ENCODE assay signal across 37 cellular contexts in the genomic region with DNA sequence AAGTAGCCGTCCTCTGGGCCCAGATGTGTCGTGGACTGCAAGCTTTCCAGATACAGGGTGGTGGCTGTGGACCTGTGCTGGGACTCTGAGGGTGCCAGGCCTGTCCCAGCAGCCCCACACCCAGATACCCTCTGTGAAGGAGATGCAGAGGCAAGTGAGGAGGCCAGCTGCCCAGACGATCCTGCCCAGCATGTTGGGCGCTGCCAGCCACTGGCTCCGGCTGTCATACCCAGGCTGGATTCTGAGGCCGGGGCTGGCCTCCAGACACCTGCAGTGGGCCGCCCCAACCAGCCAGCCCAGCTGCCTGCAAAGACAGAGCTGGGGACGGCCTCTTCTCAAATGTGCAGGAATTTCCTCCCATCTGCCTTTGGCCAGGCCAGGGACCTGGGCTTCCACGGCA. TPM values are rescaled to one million over a fixed set of nuclear protein-coding genes. Genes with fewer than 3 reads are reported as not detected.
"Had no signal": no experiment of that assay in that cellular context is flagged by ENCODE, and none has a peak within 500 bp of the region (broad histone marks: within the 10 kb centered on the region; RNA-seq: fewer than 3 reads in every experiment).

No MANE protein-coding gene starts in this region.

- H3K27ac Mint-ChIP-seq: activated B cell treated with CpG ODN at 0.5 μM for 24 hours; activated CD4-positive, alpha-beta T cell treated with anti-CD3 and anti-CD28 coated beads for 36 hours; activated CD4-positive, alpha-beta T cell treated with anti-CD3 and anti-CD28 coated beads, Interleukin-2, amount 10 ng/mL, durations not matched to agents 7 days and 5 days; activated CD8-positive, alpha-beta T cell treated with anti-CD3 and anti-CD28 coated beads for 36 hours; activated naive CD4-positive, alpha-beta T cell treated with anti-CD3 and anti-CD28 coated beads, Interleukin-2, amount 10 ng/mL, durations not matched to agents 7 days and 5 days; activated naive CD4-positive, alpha-beta T cell treated with anti-CD3 and anti-CD28 coated beads, Interleukin-2, amount 50 U/mL, for 72 hours; activated naive CD8-positive, alpha-beta T cell treated with anti-CD3 and anti-CD28 coated beads, Interleukin-2, amount 10 ng/mL, durations not matched to agents 7 days and 5 days; activated T-cell treated with anti-CD3 and anti-CD28 coated beads, Interleukin-2, amount 50 U/mL, for 24 hours; activated T-cell treated with anti-CD3 and anti-CD28 coated beads, Interleukin-2, amount 50 U/mL, for 72 hours; brain; dendritic cell treated with granulocyte-macrophage colony-stimulating factor and Interleukin-4, amounts not matched to agents 40 ng/mL and 50 ng/mL, for 4 days; endodermal cell; T-helper 17 cell; T-helper 2 cell treated with Interferon-gamma antibody and Interleukin-4, amounts not matched to agents 5 μg/mL and 100 μg/mL, for 36 hours had no signal

- H3K27me3 ChIP-seq: ascending aorta, breast epithelium, foreskin keratinocyte had no signal

- H3K4me3 Mint-ChIP-seq: activated B cell treated with CpG ODN at 0.5 μM for 24 hours; activated CD4-positive, alpha-beta T cell treated with anti-CD3 and anti-CD28 coated beads for 36 hours; activated CD4-positive, alpha-beta T cell treated with anti-CD3 and anti-CD28 coated beads, Interleukin-2, amount 10 ng/mL, durations not matched to agents 7 days and 5 days; activated CD8-positive, alpha-beta T cell treated with anti-CD3 and anti-CD28 coated beads for 36 hours; activated naive CD4-positive, alpha-beta T cell treated with anti-CD3 and anti-CD28 coated beads, Interleukin-2, amount 10 ng/mL, durations not matched to agents 7 days and 5 days; activated naive CD8-positive, alpha-beta T cell treated with anti-CD3 and anti-CD28 coated beads, Interleukin-2, amount 10 ng/mL, durations not matched to agents 7 days and 5 days; activated T-cell treated with anti-CD3 and anti-CD28 coated beads, Interleukin-2, amount 50 U/mL, for 24 hours; activated T-cell treated with anti-CD3 and anti-CD28 coated beads, Interleukin-2, amount 50 U/mL, for 72 hours; brain; central memory CD8-positive, alpha-beta T cell; dendritic cell treated with granulocyte-macrophage colony-stimulating factor and Interleukin-4, amounts not matched to agents 40 ng/mL and 50 ng/mL, for 4 days; endodermal cell; T-helper 17 cell; T-helper 2 cell treated with Interferon-gamma antibody and Interleukin-4, amounts not matched to agents 5 μg/mL and 100 μg/mL, for 36 hours had no signal

- H3K4me3 ChIP-seq: ascending aorta, breast epithelium, cardiac muscle cell, coronary artery, dorsolateral prefrontal cortex, esophagus muscularis mucosa, gastrocnemius medialis, heart left ventricle had no signal

- ATAC-seq: activated CD4-positive, alpha-beta T cell treated with anti-CD3 and anti-CD28 coated beads for 36 hours; activated CD4-positive, CD25-positive, alpha-beta regulatory T cell treated with anti-CD3 and anti-CD28 coated beads, Interleukin-2, amount 50 U/mL, for 24 hours; activated CD8-positive, alpha-beta T cell treated with anti-CD3 and anti-CD28 coated beads for 36 hours; activated T-cell treated with anti-CD3 and anti-CD28 coated beads, Interleukin-2, amount 50 U/mL, for 72 hours; gastrocnemius medialis; heart left ventricle; T-helper 17 cell had no signal

- H3K4me1 Mint-ChIP-seq: activated B cell treated with CpG ODN at 0.5 μM for 24 hours; activated CD4-positive, alpha-beta T cell treated with anti-CD3 and anti-CD28 coated beads for 36 hours; activated CD4-positive, alpha-beta T cell treated with anti-CD3 and anti-CD28 coated beads, Interleukin-2, amount 10 ng/mL, durations not matched to agents 7 days and 5 days; activated naive CD4-positive, alpha-beta T cell treated with anti-CD3 and anti-CD28 coated beads, Interleukin-2, amount 10 ng/mL, durations not matched to agents 7 days and 5 days; activated naive CD8-positive, alpha-beta T cell treated with anti-CD3 and anti-CD28 coated beads, Interleukin-2, amount 10 ng/mL, durations not matched to agents 7 days and 5 days; brain; central memory CD8-positive, alpha-beta T cell; endodermal cell; T-helper 17 cell had no signal

- H3K27ac ChIP-seq: ascending aorta, breast epithelium, cardiac muscle cell, coronary artery, dorsolateral prefrontal cortex, esophagus muscularis mucosa, foreskin keratinocyte, gastrocnemius medialis, heart left ventricle, WERI-Rb-1 had no signal

- DNase-seq: activated B cell treated with CpG ODN at 0.5 μM for 24 hours; activated CD4-positive, alpha-beta T cell treated with anti-CD3 and anti-CD28 coated beads for 36 hours; activated CD4-positive, alpha-beta T cell treated with anti-CD3 and anti-CD28 coated beads, Interleukin-2, amount 10 ng/mL, durations not matched to agents 7 days and 5 days; activated CD4-positive, alpha-beta T cell treated with anti-CD3 and anti-CD28 coated beads, Interleukin-2, amount 50 U/mL, for 4 hours; activated CD8-positive, alpha-beta memory T cell treated with anti-CD3 and anti-CD28 coated beads, Interleukin-2, amount 50 U/mL, for 48 hours; activated CD8-positive, alpha-beta T cell treated with anti-CD3 and anti-CD28 coated beads for 36 hours; activated gamma-delta T cell; activated naive CD4-positive, alpha-beta T cell; activated naive CD4-positive, alpha-beta T cell treated with anti-CD3 and anti-CD28 coated beads, Interleukin-2, amount 10 ng/mL, durations not matched to agents 7 days and 5 days; activated naive CD8-positive, alpha-beta T cell treated with anti-CD3 and anti-CD28 coated beads, Interleukin-2, amount 10 ng/mL, durations not matched to agents 7 days and 5 days; activated T-cell treated with anti-CD3 and anti-CD28 coated beads for 4 hours; activated T-cell treated with anti-CD3 and anti-CD28 coated beads, Interleukin-2, amount 50 U/mL, for 24 hours; activated T-cell treated with anti-CD3 and anti-CD28 coated beads, Interleukin-2, amount 50 U/mL, for 72 hours; dorsolateral prefrontal cortex; effector memory CD4-positive, alpha-beta T cell; endodermal cell; erythroblast; foreskin keratinocyte; gastrocnemius medialis; glutamatergic neuron; heart left ventricle; T-helper 1 cell; T-helper 17 cell; T1000; WERI-Rb-1 had no signal

- H3K9me3 ChIP-seq: ascending aorta, gastrocnemius medialis had no signal

- H3K27me3 Mint-ChIP-seq: activated naive CD4-positive, alpha-beta T cell treated with anti-CD3 and anti-CD28 coated beads, Interleukin-2, amount 10 ng/mL, durations not matched to agents 7 days and 5 days had no signal

- H3K36me3 Mint-ChIP-seq: activated naive CD4-positive, alpha-beta T cell treated with anti-CD3 and anti-CD28 coated beads, Interleukin-2, amount 10 ng/mL, durations not matched to agents 7 days and 5 days; activated naive CD8-positive, alpha-beta T cell treated with anti-CD3 and anti-CD28 coated beads, Interleukin-2, amount 10 ng/mL, durations not matched to agents 7 days and 5 days; brain had no signal

- H3K9me3 Mint-ChIP-seq: activated CD4-positive, alpha-beta T cell treated with anti-CD3 and anti-CD28 coated beads, Interleukin-2, amount 10 ng/mL, durations not matched to agents 7 days and 5 days; activated naive CD4-positive, alpha-beta T cell treated with anti-CD3 and anti-CD28 coated beads, Interleukin-2, amount 10 ng/mL, durations not matched to agents 7 days and 5 days; activated naive CD8-positive, alpha-beta T cell treated with anti-CD3 and anti-CD28 coated beads, Interleukin-2, amount 10 ng/mL, durations not matched to agents 7 days and 5 days; activated T-cell treated with anti-CD3 and anti-CD28 coated beads, Interleukin-2, amount 50 U/mL, for 24 hours; dendritic cell treated with granulocyte-macrophage colony-stimulating factor and Interleukin-4, amounts not matched to agents 40 ng/mL and 50 ng/mL, for 4 days; T-helper 2 cell treated with Interferon-gamma antibody and Interleukin-4, amounts not matched to agents 5 μg/mL and 100 μg/mL, for 36 hours had no signal

- H3K36me3 ChIP-seq: ascending aorta, breast epithelium, cardiac muscle cell, esophagus muscularis mucosa, gastrocnemius medialis, heart left ventricle, WERI-Rb-1 had no signal

- H3K4me1 ChIP-seq: ascending aorta, breast epithelium, esophagus muscularis mucosa, foreskin keratinocyte, gastrocnemius medialis, heart left ventricle had no signal

RNA-seq across cellular contexts. Expression of a gene that starts 39.1 kb away (rescaled TPM):
- total RNA-seq: activated B cell treated with CpG ODN at 0.5 μM for 24 hours; activated CD4-positive, alpha-beta T cell treated with anti-CD3 and anti-CD28 coated beads for 36 hours; activated CD4-positive, alpha-beta T cell treated with anti-CD3 and anti-CD28 coated beads, Interleukin-2, amount 10 ng/mL, durations not matched to agents 7 days and 5 days; activated CD8-positive, alpha-beta memory T cell treated with anti-CD3 and anti-CD28 coated beads for 36 hours; activated CD8-positive, alpha-beta T cell treated with anti-CD3 and anti-CD28 coated beads for 36 hours; activated naive CD4-positive, alpha-beta T cell treated with anti-CD3 and anti-CD28 coated beads, Interleukin-2, amount 50 U/mL, for 72 hours; activated naive CD8-positive, alpha-beta T cell treated with anti-CD3 and anti-CD28 coated beads, Interleukin-2, amount 10 ng/mL, durations not matched to agents 7 days and 5 days; activated T-cell treated with anti-CD3 and anti-CD28 coated beads, Interleukin-2, amount 50 U/mL, for 72 hours; T-helper 17 cell had no signal
